ENCODE assay signal across 16 cellular contexts in the genomic region with DNA sequence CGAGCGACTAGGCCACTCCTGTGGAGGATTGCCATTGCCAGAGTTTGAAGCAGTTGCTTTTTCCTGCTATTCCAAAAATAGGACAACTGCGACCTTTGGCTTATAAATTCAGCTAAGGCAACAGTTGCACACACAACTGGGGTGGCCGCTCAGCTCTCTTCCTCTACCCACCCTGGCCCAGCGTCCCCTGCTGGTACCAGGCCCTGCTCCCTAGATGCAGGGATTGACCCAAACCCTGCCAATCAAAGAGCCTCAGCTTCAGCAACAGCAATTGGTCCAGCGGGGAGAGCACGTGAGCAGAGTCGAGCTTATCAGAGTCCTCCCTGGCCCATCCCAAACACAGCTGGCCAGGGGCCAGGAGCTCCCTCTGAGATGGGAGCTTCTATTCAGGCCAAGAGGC. TPM values are rescaled to one million over a fixed set of nuclear protein-coding genes. Genes with fewer than 3 reads are reported as not detected.
A peak's percentile ranks its signal among the peaks of the same experiment; 100 is the strongest.
DNase-seq lines count a peak whose midpoint lies in the region; ATAC-seq, FAIRE-seq and TF ChIP-seq lines count a peak whose summit lies in the region.
"Had no signal": no experiment of that assay in that cellular context is flagged by ENCODE, and none has a peak within 500 bp of the region (broad histone marks: within the 10 kb centered on the region; RNA-seq: fewer than 3 reads in every experiment).

No MANE protein-coding gene starts in this region.

- no peak for TF ChIP-seq EP300 in K562 (IDR thresholded peaks at IDR 0.05; ENCODE audit: low read length)

- no peaks in the 10 kb centered on the region for H3K9me1 ChIP-seq in K562 (ENCODE audit: control insufficient read depth, insufficient read depth, low read length)

- H3K79me2 ChIP-seq in K562 (ENCODE audit: control insufficient read depth, insufficient read depth, low read length) = no peaks in the 10 kb centered on the region
- H3K79me2 ChIP-seq: parathyroid adenoma had no signal

- H3K9me3 ChIP-seq in right atrium auricular region (no peaks in the 10 kb centered on the region), K562 (replicated peaks; ENCODE audit: control insufficient read depth, insufficient read depth, low read depth, low read length) (no peaks in the 10 kb centered on the region), liver (ENCODE audit: control insufficient read depth in 4 of 4, low read length in 3 of 4) (no peaks in the 10 kb centered on the region)
- H3K9me3 ChIP-seq: suprapubic skin had no signal

- H3K9ac ChIP-seq in K562 (ENCODE audit: insufficient read depth in 1 of 2, low read depth in 2 of 2, low read length in 2 of 2) = no peak overlapping the region
- H3K9ac ChIP-seq in liver (ENCODE audit: low read depth in 1 of 2, low read length in 2 of 2) = no peak overlapping the region
- H3K9ac ChIP-seq: parathyroid adenoma had no signal

- H3K27me3 ChIP-seq in right atrium auricular region = no peaks in the 10 kb centered on the region
- no peaks in the 10 kb centered on the region for H3K27me3 ChIP-seq in K562 (ENCODE audit: control insufficient read depth in 2 of 2, insufficient read depth in 2 of 2, low read length in 2 of 2)
- no peaks in the 10 kb centered on the region for H3K27me3 ChIP-seq in liver (ENCODE audit: control insufficient read depth in 4 of 4, insufficient read depth in 4 of 4, low read length in 3 of 4)
- H3K27me3 ChIP-seq: suprapubic skin had no signal

- CTCF ChIA-PET in K562 (lab: Yijun Ruan, JAX; ENCODE audit: low intra/inter-chr PET ratio) = no interaction called here

- TF ChIP-seq RAD21 in K562 (CRISPR knock-in tag; conservative IDR thresholded peaks at IDR 0.05 in 1 of 2, IDR thresholded peaks at IDR 0.05 in 1 of 2) = 0 out of 4 replicates have a peak, but pooled peaks of 1 of the 2 experiments have one; percentile 20
- TF ChIP-seq RAD21 in liver (IDR thresholded peaks at IDR 0.05) = peak; percentile 66 to 68

- TF ChIP-seq CTCF in right atrium auricular region (IDR thresholded peaks at IDR 0.05) = peak in 1 of 2 donors; percentile 18
- TF ChIP-seq CTCF in K562 (IDR thresholded peaks at IDR 0.05 in 2 of 3, conservative IDR thresholded peaks at IDR 0.05 in 1 of 3; ENCODE audit: insufficient read depth in 2 of 3, low read depth in 1 of 3, low read length in 3 of 3) = peak; percentile 40 to 46 (median 43)
- peak; percentile 56 for TF ChIP-seq CTCF in liver (IDR thresholded peaks at IDR 0.05; ENCODE audit: low read depth, low read length, missing input control)

- in situ Hi-C loops in K562 (cut with MboI) = loop anchor here (25.0 kb wide), 1 partner anchor 1142 kb away; a partner anchor contains a TSS

- H4K20me1 ChIP-seq in K562 (replicated peaks; ENCODE audit: control insufficient read depth, insufficient read depth, low read length) = no peaks in the 10 kb centered on the region

- H3K27ac ChIP-seq in right atrium auricular region = peak overlapping the region in 1 of 2 donors; percentile 61
- H3K27ac ChIP-seq in K562 (ENCODE audit: extremely low read depth, low read depth, low read length) = no peak overlapping the region
- H3K27ac ChIP-seq in liver (ENCODE audit: low read depth in 1 of 2, low read length in 2 of 2) = peak overlapping the region; percentile 10 to 47
- H3K27ac ChIP-seq: parathyroid adenoma, suprapubic skin, VCaP had no signal

- intact Hi-C loops in Right ventricle myocardium superior (cut with DNase I) (no loop called here), K562 (cut with micrococcal nuclease) (no loop called here)

- TF ChIP-seq POLR2A in K562 (conservative IDR thresholded peaks at IDR 0.05) = no peak

- POLR2A ChIA-PET in K562 (lab: Yijun Ruan, JAX) = interaction anchor here (0.6 to 2.7 kb wide), 5 partner anchors 9 to 77 kb away, joined by 3 to 10 read pairs (median 3); no protein-coding TSS in a partner anchor

- ATAC-seq in Right ventricle myocardium superior (ENCODE audit: poor library complexity) (peak; percentile 87), K562 (peak; percentile 98), HG02981 (IDR thresholded peaks at IDR 0.05; ENCODE audit: unreplicated experiment) (no peak), GM19397 (IDR thresholded peaks at IDR 0.05; ENCODE audit: unreplicated experiment) (no peak), HG03095 (IDR thresholded peaks at IDR 0.05; ENCODE audit: unreplicated experiment) (no peak)
- ATAC-seq: activated T-helper 17 cell treated with anti-CD3 and anti-CD28 coated beads, Interleukin-2, amount 50 U/mL, for 72 hours; Panc1 had no signal

- H3K36me3 ChIP-seq in right atrium auricular region = no peaks in the 10 kb centered on the region
- H3K36me3 ChIP-seq in K562 (ENCODE audit: control insufficient read depth, insufficient read depth, low read length) = no peaks in the 10 kb centered on the region
- H3K36me3 ChIP-seq in liver (ENCODE audit: control insufficient read depth in 4 of 4, insufficient read depth in 3 of 4, low read depth in 1 of 4, low read length in 3 of 4) = no peaks in the 10 kb centered on the region
- H3K36me3 ChIP-seq: suprapubic skin had no signal

- H2AFZ ChIP-seq in K562 (ENCODE audit: low read depth, low read length) = peak overlapping the region; percentile 34; the same call in 1 of the 2 replicates
- H2AFZ ChIP-seq: parathyroid adenoma had no signal

- 27% methylated on average over 8 of the region's 8 CpGs for whole genome bisulfite sequencing in K562 (ENCODE audit: insufficient coverage, low coverage, missing lambda C conversion rate)
- WGBS in liver = 23% methylated on average over 8 of the region's 8 CpGs

- BruUV-seq in K562 (replicated peaks; lab: Mats Ljungman, UMichigan) = no TSS peak

- peaks cover 0 to 11% of the 10 kb centered on the region in 2 donors for H3K4me1 ChIP-seq in right atrium auricular region
- peaks cover 11 to 14% of the 10 kb centered on the region in 2 experiments; a peak in 4 of 5 replicates for H3K4me1 ChIP-seq in K562 (replicated peaks in 1 of 2; ENCODE audit: control insufficient read depth in 2 of 2, insufficient read depth in 2 of 2, low read length in 2 of 2)
- H3K4me1 ChIP-seq in liver (ENCODE audit: control insufficient read depth in 4 of 4, insufficient read depth in 4 of 4, low read length in 3 of 4) = peaks cover 8 to 9% (median 9%) of the 10 kb centered on the region in 4 donors
- H3K4me1 ChIP-seq: parathyroid adenoma had no signal

- H3K4me3 ChIP-seq in right atrium auricular region = no peak overlapping the region
- no peak overlapping the region for H3K4me3 ChIP-seq in K562
- H3K4me3 ChIP-seq in liver (ENCODE audit: low read depth in 1 of 3, low read length in 3 of 3) = no peak overlapping the region
- H3K4me3 ChIP-seq: suprapubic skin had no signal

- FAIRE-seq in K562 (lab: Jason Lieb, UNC) = peak; percentile 87

- no peak overlapping the region; the same call in 1 of the 2 replicates for H3K4me2 ChIP-seq in K562 (ENCODE audit: insufficient read depth, low read length)

- peak; percentile 76 for DNase-seq in Right ventricle myocardium superior
- no peak for DNase-seq in right atrium auricular region (ENCODE audit: low spot score)
- DNase-seq in K562 (ENCODE audit: extremely low read depth in 1 of 4, low spot score in 3 of 4) = peak; percentile 49 to 89 (median 72)
- DNase-seq in stimulated activated CD4-positive, alpha-beta T cell treated with anti-CD3 and anti-CD28 coated beads, Interleukin-2, amount 100 ng/mL, for 24 hours = no peak
- DNase-seq: CD4-positive, CD25-positive, alpha-beta regulatory T cell; NCI-H146 had no signal

RNA-seq across cellular contexts. Expression of a gene that starts 22.0 kb away (rescaled TPM):
- not detected for total RNA-seq in Right ventricle myocardium superior
- total RNA-seq in right atrium auricular region = not detected
- not detected in 2 replicates for total RNA-seq in K562 (2011; cell fraction: chromatin; rRNA removed; ENCODE audit: low replicate concordance)
- not detected in 2 replicates for total RNA-seq in K562 (2011; cell fraction: nucleolus; rRNA removed)
- not detected in 2 replicates for total RNA-seq in K562 (2011; cell fraction: nucleoplasm; rRNA removed)
- total RNA-seq in K562 (2014; rRNA removed) = not detected in 2 replicates
- total RNA-seq in K562 (2014; rRNA removed; fragmentation: Illumina TruSeq; extraction: Trizol) = not detected in 2 replicates
- not detected in 2 replicates for total RNA-seq in K562 (2015; rRNA removed; fragmentation: Illumina TruSeq; extraction: Trizol)
- total RNA-seq in K562 (2021) = not detected in 2 replicates
- polyA plus RNA-seq in K562 (2011; rRNA removed) = not detected in 2 replicates
- polyA plus RNA-seq in K562 (2011; cell fraction: cytosol; rRNA removed) = not detected in 2 replicates
- polyA plus RNA-seq in K562 (2011; cell fraction: nucleus; rRNA removed) = not detected in 2 replicates
- not detected in 2 replicates for polyA plus RNA-seq in K562 (2012)
- not detected in 2 replicates for polyA plus RNA-seq in K562 (2014; fragmentation: Illumina TruSeq; extraction: Trizol)
- polyA plus RNA-seq in K562 (2014; fragmentation: Nextera tagmentation; extraction: Ambion mirVana) = not detected
- polyA plus RNA-seq in K562 (2014; rRNA removed) = not detected in 2 replicates
- not detected in 2 replicates for polyA minus RNA-seq in K562 (2011; rRNA and poly(A)+ RNA removed)
- not detected in 2 replicates for polyA minus RNA-seq in K562 (2011; cell fraction: cytosol; rRNA and poly(A)+ RNA removed)
- polyA minus RNA-seq in K562 (2011; cell fraction: nucleus; rRNA and poly(A)+ RNA removed) = not detected in 2 replicates
- not detected for total RNA-seq in liver
- not detected for polyA plus RNA-seq in liver
- total RNA-seq: activated T-helper 17 cell treated with anti-CD3 and anti-CD28 coated beads, Interleukin-2, amount 50 U/mL, for 72 hours; CD4-positive, CD25-positive, alpha-beta regulatory T cell; fibroblast of villous mesenchyme; suprapubic skin had no signal
- polyA plus RNA-seq: CD4-positive, CD25-positive, alpha-beta regulatory T cell had no signal

RNA-seq across cellular contexts. Expression of a gene that starts 37.3 kb away (rescaled TPM):
- 57.8 TPM for total RNA-seq in Right ventricle myocardium superior
- total RNA-seq in right atrium auricular region = 10 to 100 TPM; 49.1 to 70.0 TPM
- 21.8 and 52.5 TPM in 2 replicates for total RNA-seq in K562 (2011; cell fraction: chromatin; rRNA removed; ENCODE audit: low replicate concordance)
- 47.5 and 51.3 TPM in 2 replicates for total RNA-seq in K562 (2011; cell fraction: nucleolus; rRNA removed)
- 24.7 and 43.2 TPM in 2 replicates for total RNA-seq in K562 (2011; cell fraction: nucleoplasm; rRNA removed)
- total RNA-seq in K562 (2014; rRNA removed) = 34.6 and 53.3 TPM in 2 replicates
- 5.4 and 7.5 TPM in 2 replicates for total RNA-seq in K562 (2014; rRNA removed; fragmentation: Illumina TruSeq; extraction: Trizol)
- 21.7 and 22.1 TPM in 2 replicates for total RNA-seq in K562 (2015; rRNA removed; fragmentation: Illumina TruSeq; extraction: Trizol)
- total RNA-seq in K562 (2021) = 47.4 and 50.2 TPM in 2 replicates
- 11.4 and 28.8 TPM in 2 replicates for polyA plus RNA-seq in K562 (2011; rRNA removed)
- 58.0 and 87.1 TPM in 2 replicates for polyA plus RNA-seq in K562 (2011; cell fraction: cytosol; rRNA removed)
- 48.5 and 50.6 TPM in 2 replicates for polyA plus RNA-seq in K562 (2011; cell fraction: nucleus; rRNA removed)
- 53.8 and 114 TPM in 2 replicates for polyA plus RNA-seq in K562 (2012)
- 41.5 and 56.9 TPM in 2 replicates for polyA plus RNA-seq in K562 (2014; fragmentation: Illumina TruSeq; extraction: Trizol)
- polyA plus RNA-seq in K562 (2014; fragmentation: Nextera tagmentation; extraction: Ambion mirVana) = 1 to 10 TPM; 4.4 to 8.4 TPM
- 34.6 and 37.1 TPM in 2 replicates for polyA plus RNA-seq in K562 (2014; rRNA removed)
- 8.8 and 13.2 TPM in 2 replicates for polyA minus RNA-seq in K562 (2011; rRNA and poly(A)+ RNA removed)
- 28.2 and 40.6 TPM in 2 replicates for polyA minus RNA-seq in K562 (2011; cell fraction: cytosol; rRNA and poly(A)+ RNA removed)
- 15.3 and 30.5 TPM in 2 replicates for polyA minus RNA-seq in K562 (2011; cell fraction: nucleus; rRNA and poly(A)+ RNA removed)
- 10 to 100 TPM; 14.1 to 32.5 TPM for total RNA-seq in liver
- polyA plus RNA-seq in liver = 100 to 1,000 TPM in 1 of 2 donors, 10 to 100 TPM in 1; 80.7 to 126 TPM

RNA-seq across cellular contexts. Expression of a gene that starts 38.3 kb away (rescaled TPM):
- total RNA-seq in Right ventricle myocardium superior = 361 TPM
- total RNA-seq in right atrium auricular region = 100 to 1,000 TPM; 249 to 944 TPM
- total RNA-seq in K562 (2011; cell fraction: chromatin; rRNA removed; ENCODE audit: low replicate concordance) = 78.9 and 217 TPM in 2 replicates
- 419 and 483 TPM in 2 replicates for total RNA-seq in K562 (2011; cell fraction: nucleolus; rRNA removed)
- total RNA-seq in K562 (2011; cell fraction: nucleoplasm; rRNA removed) = 278 and 289 TPM in 2 replicates
- 2,150 and 3,084 TPM in 2 replicates for total RNA-seq in K562 (2014; rRNA removed)
- total RNA-seq in K562 (2014; rRNA removed; fragmentation: Illumina TruSeq; extraction: Trizol) = 412 and 592 TPM in 2 replicates
- total RNA-seq in K562 (2015; rRNA removed; fragmentation: Illumina TruSeq; extraction: Trizol) = 1,399 and 1,422 TPM in 2 replicates
- 1,400 and 1,492 TPM in 2 replicates for total RNA-seq in K562 (2021)
- 910 and 997 TPM in 2 replicates for polyA plus RNA-seq in K562 (2011; rRNA removed)
- polyA plus RNA-seq in K562 (2011; cell fraction: cytosol; rRNA removed) = 1,621 and 2,879 TPM in 2 replicates
- polyA plus RNA-seq in K562 (2011; cell fraction: nucleus; rRNA removed) = 798 and 965 TPM in 2 replicates
- 1,622 and 1,822 TPM in 2 replicates for polyA plus RNA-seq in K562 (2012)
- polyA plus RNA-seq in K562 (2014; fragmentation: Illumina TruSeq; extraction: Trizol) = 1,177 and 1,409 TPM in 2 replicates
- 1,000 to 10,000 TPM in 1 of 2 experiments, 100 to 1,000 TPM in 1; 739 to 1,204 TPM for polyA plus RNA-seq in K562 (2014; fragmentation: Nextera tagmentation; extraction: Ambion mirVana)
- polyA plus RNA-seq in K562 (2014; rRNA removed) = 1,679 and 1,695 TPM in 2 replicates
- 380 and 408 TPM in 2 replicates for polyA minus RNA-seq in K562 (2011; rRNA and poly(A)+ RNA removed)
- 440 and 451 TPM in 2 replicates for polyA minus RNA-seq in K562 (2011; cell fraction: cytosol; rRNA and poly(A)+ RNA removed)
- 118 and 167 TPM in 2 replicates for polyA minus RNA-seq in K562 (2011; cell fraction: nucleus; rRNA and poly(A)+ RNA removed)
- 100 to 1,000 TPM in 1 of 2 donors, 10 to 100 TPM in 1; 25.6 to 228 TPM for total RNA-seq in liver
- 10 to 100 TPM; 35.1 to 54.5 TPM for polyA plus RNA-seq in liver

RNA-seq across cellular contexts. Expression of a gene that starts 40.1 kb away (rescaled TPM):
- 39.0 TPM for total RNA-seq in Right ventricle myocardium superior
- total RNA-seq in right atrium auricular region = 10 to 100 TPM; 10.7 to 30.7 TPM
- total RNA-seq in K562 (2011; cell fraction: chromatin; rRNA removed; ENCODE audit: low replicate concordance) = 48.7 and 132 TPM in 2 replicates
- 82.2 and 92.7 TPM in 2 replicates for total RNA-seq in K562 (2011; cell fraction: nucleolus; rRNA removed)
- total RNA-seq in K562 (2011; cell fraction: nucleoplasm; rRNA removed) = 41.5 and 53.5 TPM in 2 replicates
- total RNA-seq in K562 (2014; rRNA removed) = 33.6 and 47.6 TPM in 2 replicates
- total RNA-seq in K562 (2014; rRNA removed; fragmentation: Illumina TruSeq; extraction: Trizol) = 9.3 and 11.2 TPM in 2 replicates
- 17.4 and 17.7 TPM in 2 replicates for total RNA-seq in K562 (2015; rRNA removed; fragmentation: Illumina TruSeq; extraction: Trizol)
- 50.2 and 53.7 TPM in 2 replicates for total RNA-seq in K562 (2021)
- polyA plus RNA-seq in K562 (2011; rRNA removed) = 14.7 and 18.8 TPM in 2 replicates
- 15.2 and 52.3 TPM in 2 replicates for polyA plus RNA-seq in K562 (2011; cell fraction: cytosol; rRNA removed)
- polyA plus RNA-seq in K562 (2011; cell fraction: nucleus; rRNA removed) = 72.4 and 144 TPM in 2 replicates
- polyA plus RNA-seq in K562 (2012) = 24.1 and 32.9 TPM in 2 replicates
- polyA plus RNA-seq in K562 (2014; fragmentation: Illumina TruSeq; extraction: Trizol) = 16.0 and 24.4 TPM in 2 replicates
- under 1 TPM; 0.11 to 0.25 TPM for polyA plus RNA-seq in K562 (2014; fragmentation: Nextera tagmentation; extraction: Ambion mirVana)
- polyA plus RNA-seq in K562 (2014; rRNA removed) = 35.0 and 42.3 TPM in 2 replicates
- polyA minus RNA-seq in K562 (2011; rRNA and poly(A)+ RNA removed) = 4.8 and 6.9 TPM in 2 replicates
- polyA minus RNA-seq in K562 (2011; cell fraction: cytosol; rRNA and poly(A)+ RNA removed) = 15.8 and 16.3 TPM in 2 replicates
- 28.3 and 31.1 TPM in 2 replicates for polyA minus RNA-seq in K562 (2011; cell fraction: nucleus; rRNA and poly(A)+ RNA removed)
- total RNA-seq in liver = 1 to 10 TPM; 3.2 to 6.9 TPM
- 1 to 10 TPM; 1.3 to 9.3 TPM for polyA plus RNA-seq in liver

Comparison
In these comparisons a context has a peak if more than half of its experiments do, and no peak if none do; other contexts are left out.
1. DNase-seq: peak in Right ventricle myocardium superior (single experiment) and K562 (4 of 4); none in right atrium auricular region (single experiment) and stimulated activated CD4-positive, alpha-beta T cell treated with anti-CD3 and anti-CD28 coated beads, Interleukin-2, amount 100 ng/mL, for 24 hours (0 of 2).
2. ATAC-seq: peak in Right ventricle myocardium superior (single experiment) and K562 (single experiment); none in HG02981 (single experiment), GM19397 (single experiment) and HG03095 (single experiment).